Comparison of ENCODE assay signal across 15 cellular contexts in genomic region chr4:169416997-169417396, GRCh38.
DNase-seq lines count a peak whose midpoint lies in the region; ATAC-seq, FAIRE-seq and TF ChIP-seq lines count a peak whose summit lies in the region.
"Had no signal": no experiment of that assay in that cellular context is flagged by ENCODE, and none has a peak within 500 bp of the region (broad histone marks: within the 10 kb centered on the region; RNA-seq: fewer than 3 reads in every experiment).

No MANE protein-coding gene starts in this region.

- CTCF ChIA-PET in OCI-LY7 (lab: Charles Lee; ENCODE audit: unreplicated experiment): no interaction called here

- ATAC-seq in GM19351 (IDR thresholded peaks at IDR 0.05; ENCODE audit: unreplicated experiment) (peak; percentile 75), HG03354 (IDR thresholded peaks at IDR 0.05; ENCODE audit: poor library complexity, severe bottlenecking, unreplicated experiment) (peak; percentile 59)

- H3K4me1 Mint-ChIP-seq in astrocyte (ENCODE audit: low read depth, unreplicated experiment): peaks cover 14% of the 10 kb centered on the region

- H3K4me2 ChIP-seq in astrocyte (ENCODE audit: low read length) (no peak overlapping the region), OCI-LY7 (ENCODE audit: low read length) (no peak overlapping the region)
- H3K4me2 ChIP-seq: BLaER1 had no signal

- POLR2A ChIA-PET in OCI-LY7 (lab: Charles Lee): interaction anchor here (0.6 kb wide), 1 partner anchor 407 kb away, joined by 7 read pairs; the partner anchor contains the start of gene CBR4

- no peak overlapping the region for H3K4me3 Mint-ChIP-seq in astrocyte (ENCODE audit: unreplicated experiment)

- H3K9me3 ChIP-seq in astrocyte (ENCODE audit: insufficient read depth, low read depth, low read length): no peaks in the 10 kb centered on the region
- H3K9me3 ChIP-seq in OCI-LY7 (ENCODE audit: low read length): no peaks in the 10 kb centered on the region
- H3K9me3 ChIP-seq: BLaER1, esophagus muscularis mucosa had no signal

- intact Hi-C loops in OCI-LY7 (cut with micrococcal nuclease; ENCODE audit: unreplicated experiment): no loop called here

- no peaks in the 10 kb centered on the region for H3K79me2 ChIP-seq in astrocyte (ENCODE audit: insufficient read depth, low read length)
- H3K79me2 ChIP-seq in OCI-LY7 (ENCODE audit: insufficient read depth, low read depth, low read length): no peaks in the 10 kb centered on the region

- peak; percentile 42 for DNase-seq in GM06990 (ENCODE audit: extremely low read depth, insufficient read length)
- peak; percentile 64 for DNase-seq in astrocyte (ENCODE audit: low read depth)
- DNase-seq in OCI-LY7 (ENCODE audit: low spot score): no peak
- no peak for DNase-seq in brain microvascular endothelial cell
- DNase-seq in T-helper 9 cell: no peak
- DNase-seq in NCI-H187 (lab: John Stamatoyannopoulos, UW): no peak
- DNase-seq: IMR-90, NCI-H774 had no signal

- H3K36me3 ChIP-seq in GM06990 (ENCODE audit: control insufficient read depth, insufficient read depth, low read length) (no peaks in the 10 kb centered on the region), astrocyte (ENCODE audit: insufficient read depth, low read length) (no peaks in the 10 kb centered on the region), OCI-LY7 (ENCODE audit: insufficient read depth, low read length) (no peaks in the 10 kb centered on the region), brain microvascular endothelial cell (replicated peaks) (no peaks in the 10 kb centered on the region)
- H3K36me3 ChIP-seq: BLaER1 had no signal

- H3K9ac ChIP-seq in astrocyte (ENCODE audit: low read length): no peak overlapping the region
- H3K9ac ChIP-seq: BLaER1 had no signal

- peaks cover 2% of the 10 kb centered on the region for H3K36me3 Mint-ChIP-seq in astrocyte (ENCODE audit: low read depth, unreplicated experiment)

- H3K27ac ChIP-seq in astrocyte (ENCODE audit: low read depth, low read length) (no peak overlapping the region), OCI-LY7 (ENCODE audit: low read depth, low read length, poor library complexity, severe bottlenecking) (no peak overlapping the region), brain microvascular endothelial cell (no peak overlapping the region)
- H3K27ac ChIP-seq: BLaER1, esophagus muscularis mucosa had no signal

- no TSS peak for BruUV-seq in OCI-LY7 (replicated peaks; lab: Mats Ljungman, UMichigan)

- H2AFZ ChIP-seq in astrocyte (ENCODE audit: low read depth, low read length) (no peak overlapping the region), OCI-LY7 (ENCODE audit: low read length) (no peak overlapping the region)

- in situ Hi-C loops in brain microvascular endothelial cell (cut with HindIII; ENCODE audit: low pct_ligation_motif_present, low sequenced_read_pairs): no loop called here

- FAIRE-seq in astrocyte (lab: Jason Lieb, UNC): no peak
- FAIRE-seq: bronchial epithelial cell, H1, islet of Langerhans had no signal

- peaks cover 1% of the 10 kb centered on the region for H3K9me3 Mint-ChIP-seq in astrocyte (ENCODE audit: unreplicated experiment)

- H3K27me3 ChIP-seq in GM06990 (replicated peaks; ENCODE audit: control insufficient read depth, insufficient read depth, low read length): no peaks in the 10 kb centered on the region
- H3K27me3 ChIP-seq in astrocyte (ENCODE audit: insufficient read depth, low read length): no peaks in the 10 kb centered on the region
- H3K27me3 ChIP-seq in brain microvascular endothelial cell (replicated peaks): no peaks in the 10 kb centered on the region
- H3K27me3 ChIP-seq: BLaER1, esophagus muscularis mucosa had no signal

- no peak for TF ChIP-seq CTCF in GM06990 (IDR thresholded peaks at IDR 0.05; ENCODE audit: insufficient read depth, low read length, poor library complexity, severe bottlenecking)
- TF ChIP-seq CTCF in astrocyte (IDR thresholded peaks at IDR 0.05; ENCODE audit: insufficient read depth, low read depth, low read length): no peak
- TF ChIP-seq CTCF in OCI-LY7 (conservative IDR thresholded peaks at IDR 0.05; ENCODE audit: low read length): no peak
- no peak for TF ChIP-seq CTCF in brain microvascular endothelial cell (IDR thresholded peaks at IDR 0.05; ENCODE audit: low read depth, low read length, missing control alignments)

- no peaks in the 10 kb centered on the region for H3K27me3 Mint-ChIP-seq in astrocyte (ENCODE audit: low read depth, unreplicated experiment)

- no peak overlapping the region for H3K4me3 ChIP-seq in GM06990 (replicated peaks; ENCODE audit: low read depth, low read length)
- no peak overlapping the region for H3K4me3 ChIP-seq in astrocyte (ENCODE audit: insufficient read depth, low read depth, low read length)
- H3K4me3 ChIP-seq in OCI-LY7 (ENCODE audit: low read depth, low read length, poor library complexity, severe bottlenecking): no peak overlapping the region
- H3K4me3 ChIP-seq in brain microvascular endothelial cell (ENCODE audit: low read depth, low read length): no peak overlapping the region
- H3K4me3 ChIP-seq: BLaER1, esophagus muscularis mucosa had no signal

- no peak overlapping the region for H3K27ac Mint-ChIP-seq in astrocyte (ENCODE audit: unreplicated experiment)

- no peaks in the 10 kb centered on the region for H3K4me1 ChIP-seq in astrocyte (ENCODE audit: insufficient read depth, low read length)
- no peaks in the 10 kb centered on the region for H3K4me1 ChIP-seq in OCI-LY7 (ENCODE audit: insufficient read depth, low read length, poor library complexity, severe bottlenecking)
- H3K4me1 ChIP-seq: esophagus muscularis mucosa had no signal

- no peaks in the 10 kb centered on the region for H3K9me2 ChIP-seq in OCI-LY7 (ENCODE audit: insufficient read depth, low read length)

- H4K20me1 ChIP-seq in astrocyte (ENCODE audit: insufficient read depth, low read length): no peaks in the 10 kb centered on the region
- no peaks in the 10 kb centered on the region for H4K20me1 ChIP-seq in OCI-LY7 (ENCODE audit: insufficient read depth, low read length)
- H4K20me1 ChIP-seq: BLaER1 had no signal

Comparison
In these comparisons a context has a peak if more than half of its experiments do, and no peak if none do; other contexts are left out.
1. DNase-seq: peak in GM06990 (single experiment) and astrocyte (single experiment); none in OCI-LY7 (single experiment), brain microvascular endothelial cell (single experiment), T-helper 9 cell (single experiment) and NCI-H187 (0 of 2).